Comparison of ENCODE assay signal across 33 cellular contexts in the genomic region with DNA sequence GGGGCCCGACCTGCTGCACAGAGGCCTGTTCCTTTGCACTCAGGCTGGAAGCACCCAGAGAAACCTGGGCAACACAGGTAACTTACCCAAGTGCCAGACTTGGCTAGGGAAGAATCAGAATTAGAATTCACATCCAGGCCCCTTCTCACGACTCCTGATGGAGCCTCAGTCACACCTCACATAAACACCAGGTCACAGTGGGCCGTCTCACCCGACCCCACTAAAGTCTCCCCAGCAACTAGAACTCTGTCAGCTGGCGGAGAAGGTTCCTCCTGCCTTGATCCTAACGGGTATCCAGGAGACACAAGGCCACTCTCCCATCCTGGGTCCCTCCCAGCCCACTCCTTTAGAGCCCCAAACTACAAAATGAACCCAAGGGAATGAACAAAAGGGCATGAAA. TPM values are rescaled to one million over a fixed set of nuclear protein-coding genes. Genes with fewer than 3 reads are reported as not detected.
DNase-seq lines count a peak whose midpoint lies in the region; ATAC-seq and TF ChIP-seq lines count a peak whose summit lies in the region.
"Had no signal": no experiment of that assay in that cellular context is flagged by ENCODE, and none has a peak within 500 bp of the region (broad histone marks: within the 10 kb centered on the region; RNA-seq: fewer than 3 reads in every experiment).

No MANE protein-coding gene starts in this region.

- no peak overlapping the region for H3K9ac ChIP-seq in mesenchymal stem cell (ENCODE audit: low read length)
- H3K9ac ChIP-seq: KMS-11 had no signal

- no peak overlapping the region for H4K91ac ChIP-seq in mesenchymal stem cell (ENCODE audit: low read length)

- POLR2A ChIA-PET in activated B cell treated with CpG ODN at 0.5 μM for 24 hours (lab: Charles Lee) = interaction anchor here (1.1 to 1.7 kb wide), 2 partner anchors 11 to 16 kb away, joined by 3 to 5 read pairs; no protein-coding TSS in a partner anchor

- no peak overlapping the region for H3K4me3 ChIP-seq in mesenchymal stem cell (ENCODE audit: insufficient read depth in 1 of 2, low read depth in 1 of 2, low read length in 2 of 2)
- H3K4me3 ChIP-seq: A549, dorsolateral prefrontal cortex, gastroesophageal sphincter, lung, mucosa of descending colon, right atrium auricular region, tibial artery had no signal

- H2BK120ac ChIP-seq in mesenchymal stem cell (ENCODE audit: low read depth, low read length) = no peak overlapping the region

- no peak overlapping the region for H3K4ac ChIP-seq in mesenchymal stem cell (ENCODE audit: low read depth in 1 of 2, low read length in 2 of 2)

- H3K27me3 ChIP-seq in mesenchymal stem cell (ENCODE audit: control insufficient read depth in 1 of 2, insufficient read depth in 1 of 2, low read length in 2 of 2) = no peaks in the 10 kb centered on the region
- H3K27me3 ChIP-seq: dorsolateral prefrontal cortex, gastroesophageal sphincter, right atrium auricular region, tibial artery had no signal

- peak overlapping the region; percentile 59 for H3K27ac Mint-ChIP-seq in activated naive CD8-positive, alpha-beta T cell treated with anti-CD3 and anti-CD28 coated beads, Interleukin-2, amount 50 U/mL, for 24 hours
- H3K27ac Mint-ChIP-seq in activated naive CD8-positive, alpha-beta T cell treated with anti-CD3 and anti-CD28 coated beads for 36 hours = no peak overlapping the region
- peak overlapping the region; percentile 42 for H3K27ac Mint-ChIP-seq in activated B cell treated with CpG ODN at 0.5 μM for 24 hours
- H3K27ac Mint-ChIP-seq: activated CD8-positive, alpha-beta T cell treated with anti-CD3 and anti-CD28 coated beads, Interleukin-2, amount 10 ng/mL, durations not matched to agents 7 days and 5 days; nephron had no signal

- H2AK5ac ChIP-seq in mesenchymal stem cell (ENCODE audit: low read length, severe bottlenecking) = peak overlapping the region; percentile 89

- no peak overlapping the region for H3K14ac ChIP-seq in mesenchymal stem cell (ENCODE audit: low read length in 2 of 2)

- no peak for ATAC-seq in activated naive CD8-positive, alpha-beta T cell treated with anti-CD3 and anti-CD28 coated beads, Interleukin-2, amount 50 U/mL, for 24 hours
- no peak for ATAC-seq in activated B cell treated with CpG ODN at 0.5 μM for 24 hours (ENCODE audit: low read depth)
- no peak for ATAC-seq in HG02884 (IDR thresholded peaks at IDR 0.05; ENCODE audit: unreplicated experiment)
- ATAC-seq: A549; activated CD8-positive, alpha-beta T cell treated with anti-CD3 and anti-CD28 coated beads, Interleukin-2, amount 10 ng/mL, durations not matched to agents 7 days and 5 days; gastroesophageal sphincter; left cardiac atrium; mucosa of descending colon; stimulated activated naive CD8-positive, alpha-beta T cell treated with anti-CD3 and anti-CD28 coated beads, Interleukin-15, amount 100 ng/mL, for 72 hours had no signal

- no peaks in the 10 kb centered on the region for H3K36me3 Mint-ChIP-seq in activated naive CD8-positive, alpha-beta T cell treated with anti-CD3 and anti-CD28 coated beads, Interleukin-2, amount 50 U/mL, for 24 hours (ENCODE audit: low read depth)
- H3K36me3 Mint-ChIP-seq in activated naive CD8-positive, alpha-beta T cell treated with anti-CD3 and anti-CD28 coated beads for 36 hours = no peaks in the 10 kb centered on the region
- H3K36me3 Mint-ChIP-seq in activated B cell treated with CpG ODN at 0.5 μM for 24 hours (ENCODE audit: low read depth) = no peaks in the 10 kb centered on the region

- intact Hi-C loops in activated B cell treated with CpG ODN at 0.5 μM for 24 hours (cut with micrococcal nuclease) = no loop called here

- 89% methylated on average over 6 of the region's 6 CpGs for WGBS in mesenchymal stem cell

- no peaks in the 10 kb centered on the region for H3K27me3 Mint-ChIP-seq in activated naive CD8-positive, alpha-beta T cell treated with anti-CD3 and anti-CD28 coated beads, Interleukin-2, amount 50 U/mL, for 24 hours
- H3K27me3 Mint-ChIP-seq in activated naive CD8-positive, alpha-beta T cell treated with anti-CD3 and anti-CD28 coated beads for 36 hours = no peaks in the 10 kb centered on the region
- H3K27me3 Mint-ChIP-seq in activated B cell treated with CpG ODN at 0.5 μM for 24 hours = no peaks in the 10 kb centered on the region
- H3K27me3 Mint-ChIP-seq: stimulated activated naive CD8-positive, alpha-beta T cell treated with anti-CD3 and anti-CD28 coated beads, Interleukin-15, amount 100 ng/mL, for 72 hours had no signal

- no peak overlapping the region for H2AFZ ChIP-seq in mesenchymal stem cell (ENCODE audit: low read depth, low read length)

- no peaks in the 10 kb centered on the region for H3K9me3 ChIP-seq in mesenchymal stem cell (ENCODE audit: control insufficient read depth, low read length)
- H3K9me3 ChIP-seq: A549, gastroesophageal sphincter, mucosa of descending colon, right atrium auricular region, tibial artery had no signal

- H3K4me1 Mint-ChIP-seq in activated naive CD8-positive, alpha-beta T cell treated with anti-CD3 and anti-CD28 coated beads, Interleukin-2, amount 50 U/mL, for 24 hours = peaks cover 43% of the 10 kb centered on the region
- H3K4me1 Mint-ChIP-seq in activated naive CD8-positive, alpha-beta T cell treated with anti-CD3 and anti-CD28 coated beads for 36 hours = peaks cover 23% of the 10 kb centered on the region
- H3K4me1 Mint-ChIP-seq in activated B cell treated with CpG ODN at 0.5 μM for 24 hours = peaks cover 77% of the 10 kb centered on the region

- DNase-seq in activated naive CD8-positive, alpha-beta T cell treated with anti-CD3 and anti-CD28 coated beads, Interleukin-2, amount 50 U/mL, for 24 hours = no peak
- DNase-seq in activated naive CD8-positive, alpha-beta T cell treated with anti-CD3 and anti-CD28 coated beads for 36 hours = no peak
- no peak for DNase-seq in activated B cell treated with CpG ODN at 0.5 μM for 24 hours
- no peak for DNase-seq in mesenchymal stem cell
- DNase-seq in substantia nigra (lab: John Stamatoyannopoulos, UW) = no peak
- DNase-seq in GM20000 (ENCODE audit: low spot score) = no peak
- no peak for DNase-seq in DMS53 treated with DMSO at 0.1 percent for 48 hours (lab: John Stamatoyannopoulos, UW; ENCODE audit: unreplicated experiment)
- DNase-seq: activated CD8-positive, alpha-beta T cell treated with anti-CD3 and anti-CD28 coated beads, Interleukin-2, amount 10 ng/mL, durations not matched to agents 7 days and 5 days; activated T-cell treated with anti-CD3 and anti-CD28 coated beads, Interleukin-2, amount 50 U/mL, for 1 hour; AML-193; COR-L47; DMS79; dorsolateral prefrontal cortex; GDM1; H9; hippocampal formation; left cardiac atrium; mucosa of descending colon; NCI-H2029; NCI-H524 treated with DMSO at 0.1 percent for 48 hours; Right ventricle myocardium superior; small intestine; stimulated activated naive CD8-positive, alpha-beta T cell treated with anti-CD3 and anti-CD28 coated beads, Interleukin-15, amount 100 ng/mL, for 72 hours; tibial artery had no signal

- no peak overlapping the region for H4K8ac ChIP-seq in mesenchymal stem cell (ENCODE audit: low read length)

- H3K9me3 Mint-ChIP-seq in activated naive CD8-positive, alpha-beta T cell treated with anti-CD3 and anti-CD28 coated beads, Interleukin-2, amount 50 U/mL, for 24 hours = no peaks in the 10 kb centered on the region
- no peaks in the 10 kb centered on the region for H3K9me3 Mint-ChIP-seq in activated naive CD8-positive, alpha-beta T cell treated with anti-CD3 and anti-CD28 coated beads for 36 hours
- no peaks in the 10 kb centered on the region for H3K9me3 Mint-ChIP-seq in activated B cell treated with CpG ODN at 0.5 μM for 24 hours
- H3K9me3 Mint-ChIP-seq: H9; nephron; stimulated activated naive CD8-positive, alpha-beta T cell treated with anti-CD3 and anti-CD28 coated beads, Interleukin-15, amount 100 ng/mL, for 72 hours had no signal

- peaks cover 18% of the 10 kb centered on the region for H3K79me1 ChIP-seq in mesenchymal stem cell (replicated peaks; ENCODE audit: low read length, poor library complexity, severe bottlenecking)

- H3K36me3 ChIP-seq in mesenchymal stem cell (ENCODE audit: control insufficient read depth in 1 of 2, insufficient read depth in 2 of 2, low read depth in 1 of 2, low read length in 2 of 2) = peaks cover 31 to 72% of the 10 kb centered on the region in 2 experiments
- H3K36me3 ChIP-seq: right atrium auricular region had no signal

- no peak overlapping the region for H2BK12ac ChIP-seq in mesenchymal stem cell (ENCODE audit: low read length in 2 of 2)

- H2BK5ac ChIP-seq in mesenchymal stem cell (ENCODE audit: low read depth, low read length, poor library complexity, severe bottlenecking) = no peak overlapping the region

- no peak overlapping the region for H3K18ac ChIP-seq in mesenchymal stem cell (ENCODE audit: low read depth in 1 of 2, low read length in 2 of 2)

- TF ChIP-seq CTCF in activated B cell treated with CpG ODN at 0.5 μM for 24 hours (IDR thresholded peaks at IDR 0.05) (no peak), GM20000 (IDR thresholded peaks at IDR 0.05; ENCODE audit: extremely low read depth, missing control alignments) (no peak)

- no peak overlapping the region for H2BK15ac ChIP-seq in mesenchymal stem cell (ENCODE audit: low read depth, poor library complexity, severe bottlenecking)

- CTCF ChIA-PET in activated B cell treated with CpG ODN at 0.5 μM for 24 hours (lab: Charles Lee) = interaction anchor here (1.4 kb wide), 1 partner anchor 62 kb away, joined by 3 read pairs; no protein-coding TSS in a partner anchor

- H3K23ac ChIP-seq in mesenchymal stem cell (ENCODE audit: low read length in 2 of 2) = no peak overlapping the region

- no peak overlapping the region for H3K4me2 ChIP-seq in mesenchymal stem cell (ENCODE audit: low read length, poor library complexity, severe bottlenecking)
- H3K4me2 ChIP-seq: A549, KMS-11 had no signal

- H3K27ac ChIP-seq in mesenchymal stem cell (ENCODE audit: low read length, poor library complexity, severe bottlenecking) = no peak overlapping the region
- peak overlapping the region; percentile 21 for H3K27ac ChIP-seq in substantia nigra (ENCODE audit: low read depth, low read length, poor library complexity, severe bottlenecking)
- H3K27ac ChIP-seq: A549, gastroesophageal sphincter, KMS-11, right atrium auricular region, tibial artery had no signal

- no peak overlapping the region for H3K4me3 Mint-ChIP-seq in activated naive CD8-positive, alpha-beta T cell treated with anti-CD3 and anti-CD28 coated beads, Interleukin-2, amount 50 U/mL, for 24 hours
- no peak overlapping the region for H3K4me3 Mint-ChIP-seq in activated naive CD8-positive, alpha-beta T cell treated with anti-CD3 and anti-CD28 coated beads for 36 hours
- H3K4me3 Mint-ChIP-seq in activated B cell treated with CpG ODN at 0.5 μM for 24 hours = no peak overlapping the region
- H3K4me3 Mint-ChIP-seq: activated CD8-positive, alpha-beta T cell treated with anti-CD3 and anti-CD28 coated beads, Interleukin-2, amount 10 ng/mL, durations not matched to agents 7 days and 5 days; H9; nephron; stimulated activated naive CD8-positive, alpha-beta T cell treated with anti-CD3 and anti-CD28 coated beads, Interleukin-15, amount 100 ng/mL, for 72 hours had no signal

- peaks cover 25% of the 10 kb centered on the region for H3K4me1 ChIP-seq in mesenchymal stem cell (ENCODE audit: control insufficient read depth, insufficient read depth, low read depth, low read length)
- H3K4me1 ChIP-seq: A549 had no signal

RNA-seq across cellular contexts. Expression of gene TK2, which starts 6.4 kb away (rescaled TPM):
- 1 to 10 TPM; 5.6 to 6.9 TPM for total RNA-seq in activated naive CD8-positive, alpha-beta T cell treated with anti-CD3 and anti-CD28 coated beads for 36 hours
- total RNA-seq in activated B cell treated with CpG ODN at 0.5 μM for 24 hours = 4.0 and 4.8 TPM in 2 replicates
- 12.5 TPM for polyA plus RNA-seq in mesenchymal stem cell (2013, experiment 1 of 2)
- 12.8 TPM for polyA plus RNA-seq in mesenchymal stem cell (2013, experiment 2 of 2)

RNA-seq across cellular contexts. Expression of gene CKLF, which starts 8.8 kb away (rescaled TPM):
- 100 to 1,000 TPM in 1 of 2 experiments, 10 to 100 TPM in 1; 93.0 to 103 TPM for total RNA-seq in activated naive CD8-positive, alpha-beta T cell treated with anti-CD3 and anti-CD28 coated beads for 36 hours
- total RNA-seq in activated B cell treated with CpG ODN at 0.5 μM for 24 hours = 12.1 and 20.0 TPM in 2 replicates
- polyA plus RNA-seq in mesenchymal stem cell (2013, experiment 1 of 2) = 47.1 TPM
- 49.9 TPM for polyA plus RNA-seq in mesenchymal stem cell (2013, experiment 2 of 2)

RNA-seq across cellular contexts. Expression of gene CMTM1, which starts 22.7 kb away (rescaled TPM):
- 1 to 10 TPM; 2.8 to 5.9 TPM for total RNA-seq in activated naive CD8-positive, alpha-beta T cell treated with anti-CD3 and anti-CD28 coated beads for 36 hours
- total RNA-seq in activated B cell treated with CpG ODN at 0.5 μM for 24 hours = 0.95 and 1.9 TPM in 2 replicates
- polyA plus RNA-seq in mesenchymal stem cell (2013, experiment 1 of 2) = 1.8 TPM
- polyA plus RNA-seq in mesenchymal stem cell (2013, experiment 2 of 2) = 1.5 TPM

RNA-seq across cellular contexts. Expression of gene CMTM2, which starts 35.7 kb away (rescaled TPM):
- not detected for total RNA-seq in activated naive CD8-positive, alpha-beta T cell treated with anti-CD3 and anti-CD28 coated beads for 36 hours
- total RNA-seq in activated B cell treated with CpG ODN at 0.5 μM for 24 hours = not detected in 2 replicates
- polyA plus RNA-seq in mesenchymal stem cell (2013, experiment 1 of 2) = not detected
- polyA plus RNA-seq in mesenchymal stem cell (2013, experiment 2 of 2) = not detected
- total RNA-seq: cerebellum, endothelial cell of umbilical vein, gastroesophageal sphincter, H9, right atrium auricular region had no signal
- polyA plus RNA-seq: endothelial cell of umbilical vein had no signal
